Comparison of ENCODE assay signal across 1 cellular context in the genomic region with DNA sequence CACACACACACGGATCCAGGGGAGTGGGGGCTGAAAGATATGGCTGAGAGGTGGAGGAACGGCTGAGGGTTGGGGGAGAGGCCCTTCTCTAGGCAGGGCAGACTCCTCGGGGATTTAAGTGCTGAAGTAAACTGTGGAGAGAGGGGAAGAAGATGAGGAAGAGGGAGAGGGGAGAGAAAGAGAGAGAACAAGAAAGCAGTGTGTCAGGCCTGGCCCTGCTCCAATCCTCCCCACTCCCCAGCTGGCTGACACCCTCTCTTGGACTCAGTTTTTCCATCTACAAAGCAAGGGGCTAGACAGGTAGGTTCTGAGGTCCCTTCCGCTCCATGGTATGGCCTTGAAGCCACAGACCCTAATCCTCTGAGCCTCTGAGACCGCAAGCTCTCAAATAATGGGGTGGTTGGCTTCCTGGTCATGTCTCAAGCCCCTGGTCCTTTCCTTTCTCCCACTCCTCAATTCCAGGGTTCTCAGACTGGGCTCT.
TF ChIP-seq lines count a peak whose summit lies in the region.

No MANE protein-coding gene starts in this region.

TF ChIP-seq in HCT116, 20 proteins besides CTCF, POLR2A, EP300 and RAD21:
- TF ChIP-seq TCF7L2 (IDR thresholded peaks at IDR 0.05; ENCODE audit: borderline replicate concordance, extremely low read depth, insufficient read depth, insufficient read length) (no peak), SIN3A (IDR thresholded peaks at IDR 0.05; ENCODE audit: low read depth) (no peak), EZH2 (IDR thresholded peaks at IDR 0.05) (no peak), CEBPB (IDR thresholded peaks at IDR 0.05; ENCODE audit: low read depth) (no peak), POLR2AphosphoS5 (IDR thresholded peaks at IDR 0.05; ENCODE audit: low read depth, low read length) (no peak), FOSL1 (IDR thresholded peaks at IDR 0.05; ENCODE audit: low read depth) (no peak), JUND (IDR thresholded peaks at IDR 0.05) (no peak), ELF1 (IDR thresholded peaks at IDR 0.05; ENCODE audit: borderline replicate concordance, low read depth) (no peak), EZH2phosphoT487 (IDR thresholded peaks at IDR 0.05; ENCODE audit: borderline replicate concordance) (no peak), SP1 (IDR thresholded peaks at IDR 0.05; ENCODE audit: low read depth) (no peak), YY1 (IDR thresholded peaks at IDR 0.05; ENCODE audit: extremely low read depth, insufficient replicate concordance, low read depth, low read length) (no peak)
- TF ChIP-seq, protein P1, sequence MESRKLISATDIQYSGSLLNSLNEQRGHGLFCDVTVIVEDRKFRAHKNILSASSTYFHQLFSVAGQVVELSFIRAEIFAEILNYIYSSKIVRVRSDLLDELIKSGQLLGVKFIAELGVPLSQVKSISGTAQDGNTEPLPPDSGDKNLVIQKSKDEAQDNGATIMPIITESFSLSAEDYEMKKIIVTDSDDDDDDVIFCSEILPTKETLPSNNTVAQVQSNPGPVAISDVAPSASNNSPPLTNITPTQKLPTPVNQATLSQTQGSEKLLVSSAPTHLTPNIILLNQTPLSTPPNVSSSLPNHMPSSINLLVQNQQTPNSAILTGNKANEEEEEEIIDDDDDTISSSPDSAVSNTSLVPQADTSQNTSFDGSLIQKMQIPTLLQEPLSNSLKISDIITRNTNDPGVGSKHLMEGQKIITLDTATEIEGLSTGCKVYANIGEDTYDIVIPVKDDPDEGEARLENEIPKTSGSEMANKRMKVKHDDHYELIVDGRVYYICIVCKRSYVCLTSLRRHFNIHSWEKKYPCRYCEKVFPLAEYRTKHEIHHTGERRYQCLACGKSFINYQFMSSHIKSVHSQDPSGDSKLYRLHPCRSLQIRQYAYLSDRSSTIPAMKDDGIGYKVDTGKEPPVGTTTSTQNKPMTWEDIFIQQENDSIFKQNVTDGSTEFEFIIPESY (IDR thresholded peaks at IDR 0.05; ENCODE audit: extremely low read depth, insufficient replicate concordance, low read length) = no peak
- TF ChIP-seq, protein P2, sequence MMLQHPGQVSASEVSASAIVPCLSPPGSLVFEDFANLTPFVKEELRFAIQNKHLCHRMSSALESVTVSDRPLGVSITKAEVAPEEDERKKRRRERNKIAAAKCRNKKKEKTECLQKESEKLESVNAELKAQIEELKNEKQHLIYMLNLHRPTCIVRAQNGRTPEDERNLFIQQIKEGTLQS (IDR thresholded peaks at IDR 0.05) = no peak
- TF ChIP-seq, protein P3, sequence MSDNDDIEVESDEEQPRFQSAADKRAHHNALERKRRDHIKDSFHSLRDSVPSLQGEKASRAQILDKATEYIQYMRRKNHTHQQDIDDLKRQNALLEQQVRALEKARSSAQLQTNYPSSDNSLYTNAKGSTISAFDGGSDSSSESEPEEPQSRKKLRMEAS (IDR thresholded peaks at IDR 0.05) = no peak
- TF ChIP-seq, protein P4, sequence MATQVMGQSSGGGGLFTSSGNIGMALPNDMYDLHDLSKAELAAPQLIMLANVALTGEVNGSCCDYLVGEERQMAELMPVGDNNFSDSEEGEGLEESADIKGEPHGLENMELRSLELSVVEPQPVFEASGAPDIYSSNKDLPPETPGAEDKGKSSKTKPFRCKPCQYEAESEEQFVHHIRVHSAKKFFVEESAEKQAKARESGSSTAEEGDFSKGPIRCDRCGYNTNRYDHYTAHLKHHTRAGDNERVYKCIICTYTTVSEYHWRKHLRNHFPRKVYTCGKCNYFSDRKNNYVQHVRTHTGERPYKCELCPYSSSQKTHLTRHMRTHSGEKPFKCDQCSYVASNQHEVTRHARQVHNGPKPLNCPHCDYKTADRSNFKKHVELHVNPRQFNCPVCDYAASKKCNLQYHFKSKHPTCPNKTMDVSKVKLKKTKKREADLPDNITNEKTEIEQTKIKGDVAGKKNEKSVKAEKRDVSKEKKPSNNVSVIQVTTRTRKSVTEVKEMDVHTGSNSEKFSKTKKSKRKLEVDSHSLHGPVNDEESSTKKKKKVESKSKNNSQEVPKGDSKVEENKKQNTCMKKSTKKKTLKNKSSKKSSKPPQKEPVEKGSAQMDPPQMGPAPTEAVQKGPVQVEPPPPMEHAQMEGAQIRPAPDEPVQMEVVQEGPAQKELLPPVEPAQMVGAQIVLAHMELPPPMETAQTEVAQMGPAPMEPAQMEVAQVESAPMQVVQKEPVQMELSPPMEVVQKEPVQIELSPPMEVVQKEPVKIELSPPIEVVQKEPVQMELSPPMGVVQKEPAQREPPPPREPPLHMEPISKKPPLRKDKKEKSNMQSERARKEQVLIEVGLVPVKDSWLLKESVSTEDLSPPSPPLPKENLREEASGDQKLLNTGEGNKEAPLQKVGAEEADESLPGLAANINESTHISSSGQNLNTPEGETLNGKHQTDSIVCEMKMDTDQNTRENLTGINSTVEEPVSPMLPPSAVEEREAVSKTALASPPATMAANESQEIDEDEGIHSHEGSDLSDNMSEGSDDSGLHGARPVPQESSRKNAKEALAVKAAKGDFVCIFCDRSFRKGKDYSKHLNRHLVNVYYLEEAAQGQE (IDR thresholded peaks at IDR 0.05; ENCODE audit: low read depth) = no peak
